28 cellular contexts compared by ENCODE assay signal in the genomic region with DNA sequence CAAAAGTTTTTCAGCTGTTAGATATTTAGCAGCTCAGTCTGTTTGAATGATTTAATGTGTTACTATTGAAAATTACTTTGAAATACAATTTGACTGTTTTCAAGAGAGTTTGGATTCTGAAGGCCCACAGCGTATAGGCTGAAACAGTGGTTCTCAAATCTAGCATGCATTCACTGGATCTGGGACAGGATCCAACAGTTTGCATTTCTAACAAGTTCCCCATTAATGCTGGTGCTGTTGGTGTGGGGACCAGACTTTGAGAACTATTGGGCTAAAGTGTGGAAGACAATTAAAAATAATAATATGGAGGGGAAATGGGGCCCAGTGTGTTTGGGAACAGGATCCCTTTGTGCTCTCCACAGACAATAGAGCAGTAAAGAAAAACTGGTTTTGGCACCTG.
"Had no signal": no experiment of that assay in that cellular context is flagged by ENCODE, and none has a peak within 500 bp of the region (broad histone marks: within the 10 kb centered on the region; RNA-seq: fewer than 3 reads in every experiment).

No MANE protein-coding gene starts in this region.

- H3K27me3 Mint-ChIP-seq: activated CD4-positive, alpha-beta T cell treated with anti-CD3 and anti-CD28 coated beads, Interleukin-2, amount 10 ng/mL, durations not matched to agents 7 days and 5 days; activated naive CD4-positive, alpha-beta T cell treated with anti-CD3 and anti-CD28 coated beads, Interleukin-2, amount 50 U/mL, for 24 hours; activated naive CD8-positive, alpha-beta T cell treated with anti-CD3 and anti-CD28 coated beads, Interleukin-2, amount 50 U/mL, for 24 hours; activated T-helper 17 cell treated with anti-CD3 and anti-CD28 coated beads, Interleukin-2, amount 50 U/mL, for 72 hours; central memory CD8-positive, alpha-beta T cell; stimulated activated naive CD8-positive, alpha-beta T cell treated with anti-CD3 and anti-CD28 coated beads, Interleukin-15, amount 100 ng/mL, for 72 hours; T-helper 17 cell had no signal

- H3K27ac ChIP-seq: neural progenitor cell, skin epidermis, thyroid gland, upper lobe of right lung had no signal

- DNase-seq: activated CD4-positive, alpha-beta memory T cell treated with anti-CD3 and anti-CD28 coated beads, Interleukin-2, amount 10 ng/mL, durations not matched to agents 7 days and 5 days; activated CD4-positive, alpha-beta T cell treated with anti-CD3 and anti-CD28 coated beads for 1 hour; activated CD4-positive, alpha-beta T cell treated with anti-CD3 and anti-CD28 coated beads, Interleukin-2, amount 10 ng/mL, durations not matched to agents 7 days and 5 days; activated gamma-delta T cell treated with Interleukin-2 at 50 U/mL for 16 hours; activated naive CD8-positive, alpha-beta T cell treated with anti-CD3 and anti-CD28 coated beads, Interleukin-2, amount 50 U/mL, for 24 hours; activated T-cell treated with anti-CD3 and anti-CD28 coated beads, Interleukin-2, amount 50 U/mL, for 4 hours; dermis blood vessel endothelial cell; effector CD4-positive, alpha-beta T cell; glutamatergic neuron; left cardiac atrium; mammary epithelial cell; natural killer cell; occipital lobe; retina; SK-N-SH; stimulated activated CD4-positive, alpha-beta T cell treated with anti-CD3 and anti-CD28 coated beads, Interleukin-4, amount 100 ng/mL, for 4 hours; stimulated activated CD8-positive, alpha-beta memory T cell treated with anti-CD3 and anti-CD28 coated beads, Interleukin-4, amount 100 ng/mL, for 48 hours; stimulated activated naive CD8-positive, alpha-beta T cell treated with anti-CD3 and anti-CD28 coated beads, Interleukin-15, amount 100 ng/mL, for 72 hours; T-helper 17 cell; thyroid gland; upper lobe of right lung had no signal

- H3K4me1 ChIP-seq: thyroid gland, upper lobe of right lung had no signal

- H3K36me3 ChIP-seq: neural progenitor cell, thyroid gland, upper lobe of right lung had no signal

- H3K4me3 Mint-ChIP-seq: activated CD4-positive, alpha-beta memory T cell treated with anti-CD3 and anti-CD28 coated beads, Interleukin-2, amount 10 ng/mL, durations not matched to agents 7 days and 5 days; activated CD4-positive, alpha-beta T cell treated with anti-CD3 and anti-CD28 coated beads, Interleukin-2, amount 10 ng/mL, durations not matched to agents 7 days and 5 days; activated naive CD4-positive, alpha-beta T cell treated with anti-CD3 and anti-CD28 coated beads, Interleukin-2, amount 50 U/mL, for 24 hours; activated naive CD8-positive, alpha-beta T cell treated with anti-CD3 and anti-CD28 coated beads, Interleukin-2, amount 50 U/mL, for 24 hours; activated T-cell treated with anti-CD3 and anti-CD28 coated beads, Interleukin-2, amount 50 U/mL, for 4 hours; activated T-helper 17 cell treated with anti-CD3 and anti-CD28 coated beads, Interleukin-2, amount 50 U/mL, for 72 hours; central memory CD8-positive, alpha-beta T cell; natural killer cell; neural progenitor cell; stimulated activated memory B cell treated with anti-CD40 and anti-IgM and Interleukin-4, amounts not matched to agents 10 μg/mL and 1 μg/mL and 100 μg/mL, for 72 hours; stimulated activated naive CD8-positive, alpha-beta T cell treated with anti-CD3 and anti-CD28 coated beads, Interleukin-15, amount 100 ng/mL, for 72 hours; T-helper 17 cell had no signal

- H3K9me3 ChIP-seq: SK-N-SH, thyroid gland, upper lobe of right lung had no signal

- H3K36me3 Mint-ChIP-seq: natural killer cell; stimulated activated memory B cell treated with anti-CD40 and anti-IgM and Interleukin-4, amounts not matched to agents 10 μg/mL and 1 μg/mL and 100 μg/mL, for 72 hours had no signal

- H3K27me3 ChIP-seq: neural progenitor cell, thyroid gland, upper lobe of right lung had no signal

- ATAC-seq: activated naive CD8-positive, alpha-beta T cell treated with anti-CD3 and anti-CD28 coated beads, Interleukin-2, amount 50 U/mL, for 24 hours; activated T-cell treated with anti-CD3 and anti-CD28 coated beads, Interleukin-2, amount 50 U/mL, for 4 hours; activated T-helper 17 cell treated with anti-CD3 and anti-CD28 coated beads, Interleukin-2, amount 50 U/mL, for 72 hours; left cardiac atrium; natural killer cell; sciatic nerve; stimulated activated memory B cell treated with anti-CD40 and anti-IgM and Interleukin-4, amounts not matched to agents 10 μg/mL and 1 μg/mL and 100 μg/mL, for 72 hours; stimulated activated naive CD8-positive, alpha-beta T cell treated with anti-CD3 and anti-CD28 coated beads, Interleukin-15, amount 100 ng/mL, for 72 hours; T-helper 17 cell; upper lobe of right lung had no signal

- H3K9me3 Mint-ChIP-seq: activated CD4-positive, alpha-beta memory T cell treated with anti-CD3 and anti-CD28 coated beads, Interleukin-2, amount 10 ng/mL, durations not matched to agents 7 days and 5 days; activated CD4-positive, alpha-beta T cell treated with anti-CD3 and anti-CD28 coated beads, Interleukin-2, amount 10 ng/mL, durations not matched to agents 7 days and 5 days; activated naive CD4-positive, alpha-beta T cell treated with anti-CD3 and anti-CD28 coated beads, Interleukin-2, amount 50 U/mL, for 24 hours; activated naive CD8-positive, alpha-beta T cell treated with anti-CD3 and anti-CD28 coated beads, Interleukin-2, amount 50 U/mL, for 24 hours; activated T-cell treated with anti-CD3 and anti-CD28 coated beads, Interleukin-2, amount 50 U/mL, for 4 hours; activated T-helper 17 cell treated with anti-CD3 and anti-CD28 coated beads, Interleukin-2, amount 50 U/mL, for 72 hours; central memory CD8-positive, alpha-beta T cell; natural killer cell; stimulated activated memory B cell treated with anti-CD40 and anti-IgM and Interleukin-4, amounts not matched to agents 10 μg/mL and 1 μg/mL and 100 μg/mL, for 72 hours; stimulated activated naive CD8-positive, alpha-beta T cell treated with anti-CD3 and anti-CD28 coated beads, Interleukin-15, amount 100 ng/mL, for 72 hours had no signal

- H3K4me3 ChIP-seq: neural progenitor cell, skin epidermis, thyroid gland, upper lobe of right lung had no signal

- H3K4me1 Mint-ChIP-seq: activated CD4-positive, alpha-beta memory T cell treated with anti-CD3 and anti-CD28 coated beads, Interleukin-2, amount 10 ng/mL, durations not matched to agents 7 days and 5 days; activated CD4-positive, alpha-beta T cell treated with anti-CD3 and anti-CD28 coated beads, Interleukin-2, amount 10 ng/mL, durations not matched to agents 7 days and 5 days; activated naive CD4-positive, alpha-beta T cell treated with anti-CD3 and anti-CD28 coated beads, Interleukin-2, amount 50 U/mL, for 24 hours; activated naive CD8-positive, alpha-beta T cell treated with anti-CD3 and anti-CD28 coated beads, Interleukin-2, amount 50 U/mL, for 24 hours; activated T-helper 17 cell treated with anti-CD3 and anti-CD28 coated beads, Interleukin-2, amount 50 U/mL, for 72 hours; central memory CD8-positive, alpha-beta T cell; natural killer cell; stimulated activated memory B cell treated with anti-CD40 and anti-IgM and Interleukin-4, amounts not matched to agents 10 μg/mL and 1 μg/mL and 100 μg/mL, for 72 hours; stimulated activated naive CD8-positive, alpha-beta T cell treated with anti-CD3 and anti-CD28 coated beads, Interleukin-15, amount 100 ng/mL, for 72 hours; T-helper 17 cell had no signal

- H2AFZ ChIP-seq: neural progenitor cell had no signal

- H3K4me2 ChIP-seq: neural progenitor cell, SK-N-SH had no signal

- H3K27ac Mint-ChIP-seq: activated CD4-positive, alpha-beta memory T cell treated with anti-CD3 and anti-CD28 coated beads, Interleukin-2, amount 10 ng/mL, durations not matched to agents 7 days and 5 days; activated CD4-positive, alpha-beta T cell treated with anti-CD3 and anti-CD28 coated beads, Interleukin-2, amount 10 ng/mL, durations not matched to agents 7 days and 5 days; activated naive CD4-positive, alpha-beta T cell treated with anti-CD3 and anti-CD28 coated beads, Interleukin-2, amount 50 U/mL, for 24 hours; activated naive CD8-positive, alpha-beta T cell treated with anti-CD3 and anti-CD28 coated beads, Interleukin-2, amount 50 U/mL, for 24 hours; activated T-helper 17 cell treated with anti-CD3 and anti-CD28 coated beads, Interleukin-2, amount 50 U/mL, for 72 hours; natural killer cell; neural progenitor cell; stimulated activated memory B cell treated with anti-CD40 and anti-IgM and Interleukin-4, amounts not matched to agents 10 μg/mL and 1 μg/mL and 100 μg/mL, for 72 hours; stimulated activated naive CD8-positive, alpha-beta T cell treated with anti-CD3 and anti-CD28 coated beads, Interleukin-15, amount 100 ng/mL, for 72 hours; T-helper 17 cell had no signal
